Comparison of ENCODE assay signal across 13 cellular contexts in genomic region chr12:92070054-92070863, GRCh38.
DNase-seq lines count a peak whose midpoint lies in the region; ATAC-seq and TF ChIP-seq lines count a peak whose summit lies in the region.
"Had no signal": no experiment of that assay in that cellular context is flagged by ENCODE, and none has a peak within 500 bp of the region (broad histone marks: within the 10 kb centered on the region; RNA-seq: fewer than 3 reads in every experiment).

No MANE protein-coding gene starts in this region.

- intact Hi-C loops in Caco-2 (cut with micrococcal nuclease; ENCODE audit: unreplicated experiment) = loop anchor here (1.0 to 2.0 kb wide), 4 partner anchors 10 to 171 kb away; no protein-coding TSS in a partner anchor

- no peaks in the 10 kb centered on the region for H3K9me3 Mint-ChIP-seq in Caco-2 (ENCODE audit: unreplicated experiment)

- peaks cover 6% of the 10 kb centered on the region for H3K36me3 Mint-ChIP-seq in Caco-2 (ENCODE audit: insufficient read depth, unreplicated experiment)

- H3K9me3 ChIP-seq in Caco-2 (peaks cover 3% of the 10 kb centered on the region; the same call in 1 of the 2 replicates), mucosa of rectum (ENCODE audit: control insufficient read depth in 2 of 2, low read length in 2 of 2) (no peaks in the 10 kb centered on the region)

- H3K4me3 ChIP-seq in Caco-2 (ENCODE audit: low read depth, low read length) = peak overlapping the region; percentile 9; the same call in 1 of the 2 replicates
- peak overlapping the region in 1 of 2 donors; percentile 4 for H3K4me3 ChIP-seq in mucosa of rectum (ENCODE audit: low read length in 2 of 2)
- H3K4me3 ChIP-seq: coronary artery had no signal

- peaks cover 20% of the 10 kb centered on the region for H3K4me1 Mint-ChIP-seq in Caco-2 (ENCODE audit: low read depth, unreplicated experiment)

- H3K27me3 ChIP-seq in Caco-2 (replicated peaks; ENCODE audit: control insufficient read depth, insufficient read depth, low read length) (no peaks in the 10 kb centered on the region), mucosa of rectum (ENCODE audit: control insufficient read depth in 2 of 2, insufficient read depth in 2 of 2, low read length in 2 of 2) (no peaks in the 10 kb centered on the region)

- H3K9ac ChIP-seq in mucosa of rectum (ENCODE audit: low read depth in 1 of 2, low read length in 2 of 2) = peak overlapping the region; percentile 31 to 47

- peak in 1 of 2 experiments; percentile 38 for TF ChIP-seq CTCF in Caco-2 (IDR thresholded peaks at IDR 0.05; ENCODE audit: insufficient read depth in 1 of 2, low read depth in 1 of 2, low read length in 1 of 2, severe bottlenecking in 1 of 2, unreplicated experiment in 1 of 2)

- H3K4me3 Mint-ChIP-seq in Caco-2 (ENCODE audit: unreplicated experiment) = peak overlapping the region; percentile 63
- H3K4me3 Mint-ChIP-seq: neural crest cell had no signal

- H3K4me1 ChIP-seq in Caco-2 (peaks cover 40% of the 10 kb centered on the region), mucosa of rectum (ENCODE audit: control insufficient read depth in 2 of 2, insufficient read depth in 2 of 2, low read length in 2 of 2) (peaks cover 13 to 22% of the 10 kb centered on the region in 2 donors)

- DNase-seq in Caco-2 = peak; percentile 76 to 83
- DNase-seq in SW480 (ENCODE audit: low spot score) = peak; percentile 66
- no peak for DNase-seq in HPDE6-E6E7 (ENCODE audit: extremely low spot score)
- no peak for DNase-seq in anterior cingulate cortex (lab: John Stamatoyannopoulos, UW)
- no peak for DNase-seq in activated gamma-delta T cell (lab: John Stamatoyannopoulos, UW)
- DNase-seq in NCI-H1930 (lab: John Stamatoyannopoulos, UW) = no peak
- DNase-seq: hippocampal formation; NCI-H2107; stimulated activated CD4-positive, alpha-beta T cell treated with anti-CD3 and anti-CD28 coated beads, Interleukin-2, amount 100 ng/mL, for 48 hours had no signal

- CTCF ChIA-PET in Caco-2 (lab: Charles Lee) = interaction anchor here (0.6 to 1.2 kb wide), 3 partner anchors 28 to 689 kb away, joined by 3 to 7 read pairs (median 4); partner anchors contain the start of gene BTG1

- POLR2A ChIA-PET in Caco-2 (lab: Charles Lee) = interaction anchor here (0.6 to 2.0 kb wide), 3 partner anchors 75 to 294 kb away, joined by 3 to 23 read pairs (median 4); partner anchors contain the start of gene BTG1

- H3K36me3 ChIP-seq in Caco-2 (ENCODE audit: control insufficient read depth, insufficient read depth, low read length) (no peaks in the 10 kb centered on the region), mucosa of rectum (ENCODE audit: control insufficient read depth in 2 of 2, insufficient read depth in 2 of 2, low read length in 2 of 2) (no peaks in the 10 kb centered on the region)

- H3K27ac ChIP-seq in mucosa of rectum (ENCODE audit: low read depth in 2 of 2, low read length in 2 of 2) = peak overlapping the region; percentile 77 to 92
- H3K27ac ChIP-seq: coronary artery had no signal

- peak; percentile 68 for ATAC-seq in HG02678 (IDR thresholded peaks at IDR 0.05; ENCODE audit: unreplicated experiment)

- BruUV-seq in Caco-2 (replicated peaks; lab: Mats Ljungman, UMichigan) = no TSS peak

- H3K27me3 Mint-ChIP-seq in Caco-2 (ENCODE audit: insufficient read depth, unreplicated experiment) = no peaks in the 10 kb centered on the region

- H3K27ac Mint-ChIP-seq in Caco-2 (ENCODE audit: unreplicated experiment) = peak overlapping the region; percentile 86

Comparison
In these comparisons a context has a peak if more than half of its experiments do, and no peak if none do; other contexts are left out.
1. DNase-seq: peak in Caco-2 (2 of 2) and SW480 (single experiment); none in HPDE6-E6E7 (single experiment), anterior cingulate cortex (0 of 58), activated gamma-delta T cell (single experiment) and NCI-H1930 (0 of 2).